Comparison of ENCODE assay signal across 8 cellular contexts in the genomic region with DNA sequence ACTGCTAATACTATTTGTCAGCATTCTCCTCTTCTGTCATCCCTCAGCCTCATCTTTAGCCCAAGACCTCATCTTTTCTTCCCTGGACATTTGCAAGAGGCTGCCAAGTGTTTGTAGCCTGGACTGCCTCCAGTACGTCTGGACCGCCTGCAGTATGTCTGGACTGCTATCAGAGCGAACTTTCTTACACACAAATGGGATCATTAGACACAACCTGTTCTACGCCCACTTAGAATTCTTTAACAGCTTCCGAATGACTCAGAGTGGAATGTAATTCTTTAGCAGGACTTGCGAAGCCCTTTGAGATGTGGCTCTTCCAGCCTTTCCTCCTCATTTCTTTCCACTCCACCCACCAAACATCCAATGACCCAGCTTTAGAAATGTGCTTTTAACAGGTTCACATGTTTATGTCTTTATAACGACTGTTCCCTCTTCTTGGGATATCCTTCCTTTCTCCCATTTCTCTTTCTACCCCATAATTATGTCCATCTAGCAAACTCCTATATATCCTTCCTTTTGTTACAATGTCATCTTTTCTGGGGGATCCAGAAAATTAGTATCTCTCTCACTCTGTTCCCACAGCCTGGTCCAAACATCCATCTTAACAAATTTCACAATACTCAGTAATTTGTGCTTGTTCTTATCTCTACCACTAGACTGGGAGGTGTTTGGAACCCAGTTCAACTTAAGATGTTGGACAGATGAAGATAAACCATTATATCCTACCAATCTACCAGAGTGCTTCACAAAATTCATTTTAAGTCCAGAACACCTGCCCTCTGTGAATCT.
DNase-seq lines count a peak whose midpoint lies in the region; FAIRE-seq and TF ChIP-seq lines count a peak whose summit lies in the region.
"Had no signal": no experiment of that assay in that cellular context is flagged by ENCODE, and none has a peak within 500 bp of the region (broad histone marks: within the 10 kb centered on the region; RNA-seq: fewer than 3 reads in every experiment).

No MANE protein-coding gene starts in this region.

- H3K36me3 ChIP-seq in smooth muscle cell (ENCODE audit: low read depth), result no peaks in the 10 kb centered on the region

- peak; percentile 11 for FAIRE-seq in H54 (lab: Jason Lieb, UNC)

- no peak overlapping the region for H3K4me3 ChIP-seq in smooth muscle cell

- H3K27ac Mint-ChIP-seq in immature natural killer cell, result peak overlapping the region in 5 of 6 donors; percentile 6 to 58 (median 38)

- 13% methylated on average over 7 of the region's 7 CpGs for WGBS in smooth muscle cell (ENCODE audit: low lambda C conversion rate)

- H3K36me3 Mint-ChIP-seq in immature natural killer cell, result peaks cover 10 to 42% (median 30%) of the 10 kb centered on the region in 3 donors

- no peak overlapping the region for H3K4me3 Mint-ChIP-seq in immature natural killer cell
- H3K4me3 Mint-ChIP-seq: activated B cell treated with CpG ODN at 0.5 μM for 24 hours had no signal

- no peaks in the 10 kb centered on the region for H3K27me3 ChIP-seq in smooth muscle cell (ENCODE audit: low read depth)

- no peaks in the 10 kb centered on the region for H4K20me1 ChIP-seq in smooth muscle cell (ENCODE audit: low read depth)

- peaks cover 5% of the 10 kb centered on the region for H3F3A ChIP-seq in smooth muscle cell (ENCODE audit: low read depth)

- no peak for TF ChIP-seq POLR2A in H54 (IDR thresholded peaks at IDR 0.05; ENCODE audit: low read depth, low read length)

- H3K4me1 Mint-ChIP-seq in immature natural killer cell, result peaks cover 19 to 39% of the 10 kb centered on the region in 2 donors
- H3K4me1 Mint-ChIP-seq: activated B cell treated with CpG ODN at 0.5 μM for 24 hours had no signal

- H3K4me1 ChIP-seq in smooth muscle cell (ENCODE audit: low read depth), result peaks cover 15% of the 10 kb centered on the region

- peak overlapping the region; percentile 32 for H3K4me2 ChIP-seq in smooth muscle cell

- H3K27me3 Mint-ChIP-seq in immature natural killer cell (ENCODE audit: low read depth in 3 of 3), result peaks cover 0 to 5% (median 4%) of the 10 kb centered on the region in 3 donors
- H3K27me3 Mint-ChIP-seq: activated B cell treated with CpG ODN at 0.5 μM for 24 hours had no signal

- no peaks in the 10 kb centered on the region for H3K9me3 Mint-ChIP-seq in immature natural killer cell
- H3K9me3 Mint-ChIP-seq: activated B cell treated with CpG ODN at 0.5 μM for 24 hours had no signal

- no peak for DNase-seq in H54 (ENCODE audit: insufficient read length, low spot score)
- DNase-seq in astrocyte of the hippocampus (ENCODE audit: low read depth, low spot score), result peak; percentile 92
- no peak for DNase-seq in immature natural killer cell
- no peak for DNase-seq in smooth muscle cell (lab: John Stamatoyannopoulos, UW; ENCODE audit: unreplicated experiment)
- no peak for DNase-seq in NOMO-1 treated with dmso at 0.1 percent for 144 hours (lab: John Stamatoyannopoulos, UW; ENCODE audit: unreplicated experiment)
- DNase-seq in activated effector memory CD4-positive, alpha-beta T cell treated with anti-CD3 and anti-CD28 coated beads, Interleukin-2, amount 50 U/mL, for 16 hours, result no peak
- DNase-seq in SHP77 (lab: John Stamatoyannopoulos, UW), result no peak
- DNase-seq: activated B cell treated with CpG ODN at 0.5 μM for 24 hours had no signal

- peak overlapping the region; percentile 42 for H3K27ac ChIP-seq in smooth muscle cell (ENCODE audit: low read depth)

- H3K79me2 ChIP-seq in smooth muscle cell (ENCODE audit: low read depth), result no peaks in the 10 kb centered on the region

- H2AFZ ChIP-seq in smooth muscle cell (ENCODE audit: low read depth), result no peak overlapping the region

- no peaks in the 10 kb centered on the region for H3K9me3 ChIP-seq in smooth muscle cell (replicated peaks; ENCODE audit: low read depth)

- H3K9ac ChIP-seq in smooth muscle cell (ENCODE audit: low read depth), result peak overlapping the region; percentile 11

- no peak for TF ChIP-seq CTCF in smooth muscle cell (IDR thresholded peaks at IDR 0.05; ENCODE audit: borderline replicate concordance, insufficient read depth, poor library complexity, severe bottlenecking)
